Comparison of ENCODE assay signal across 9 cellular contexts in genomic region chr10:100744136-100744979, GRCh38. TPM values are rescaled to one million over a fixed set of nuclear protein-coding genes. Genes with fewer than 3 reads are reported as not detected.
DNase-seq lines count a peak whose midpoint lies in the region; ATAC-seq and TF ChIP-seq lines count a peak whose summit lies in the region.
"Had no signal": no experiment of that assay in that cellular context is flagged by ENCODE, and none has a peak within 500 bp of the region (broad histone marks: within the 10 kb centered on the region; RNA-seq: fewer than 3 reads in every experiment).

No MANE protein-coding gene starts in this region.

- H3K4me1 ChIP-seq in cardiac muscle cell (ENCODE audit: low read depth) (peaks cover 20% of the 10 kb centered on the region), right cardiac atrium (ENCODE audit: control insufficient read depth, insufficient read depth, low read length) (no peaks in the 10 kb centered on the region), PC-3 (ENCODE audit: insufficient read depth, low read length) (no peaks in the 10 kb centered on the region), stomach (peaks cover 56 to 87% (median 68%) of the 10 kb centered on the region in 4 donors)

- H3K79me2 ChIP-seq in PC-3 (ENCODE audit: low read length): no peaks in the 10 kb centered on the region

- CTCF ChIA-PET in PC-3 (lab: Charles Lee): no interaction called here

- H3K4me2 ChIP-seq in PC-3 (ENCODE audit: low read length): peak overlapping the region; percentile 65

- in situ Hi-C loops in brain microvascular endothelial cell (cut with HindIII; ENCODE audit: low pct_ligation_motif_present, low sequenced_read_pairs): no loop called here

- H3F3A ChIP-seq in PC-3 (ENCODE audit: low read length, unreplicated experiment): no peaks in the 10 kb centered on the region

- POLR2A ChIA-PET in PC-3 (lab: Charles Lee; ENCODE audit: unreplicated experiment): interaction anchor here (0.6 kb wide), 1 partner anchor 17 kb away, joined by 3 read pairs; no protein-coding TSS in a partner anchor

- ATAC-seq in right cardiac atrium: no peak
- ATAC-seq in PC-3: peak; percentile 33; the same call in 1 of the 2 replicates
- no peak for ATAC-seq in GM21423 (IDR thresholded peaks at IDR 0.05; ENCODE audit: unreplicated experiment)
- no peak for ATAC-seq in HG03097 (IDR thresholded peaks at IDR 0.05; ENCODE audit: low FRiP score, unreplicated experiment)

- H4K20me1 ChIP-seq in PC-3 (ENCODE audit: low read length): no peaks in the 10 kb centered on the region

- TF ChIP-seq POLR2A in stomach (IDR thresholded peaks at IDR 0.05): no peak

- DNase-seq in cardiac muscle cell (ENCODE audit: low read depth in 1 of 2, low spot score in 1 of 2): no peak
- no peak for DNase-seq in right cardiac atrium
- DNase-seq in PC-3: no peak
- DNase-seq in hepatic stellate cell (ENCODE audit: low spot score): peak; percentile 24
- no peak for DNase-seq in stomach
- DNase-seq in brain microvascular endothelial cell: no peak

- WGBS in right cardiac atrium: 1% methylated on average over 65 of the region's 65 CpGs
- WGBS in stomach, 5 donors: 2 to 4% (median 3%) methylated on average over 53 to 65 of the region's 65 CpGs

- intact Hi-C loops in right cardiac atrium (cut with DNase I): no loop called here
- intact Hi-C loops in PC-3 (cut with micrococcal nuclease): loop anchor here (10.0 kb wide), 1 partner anchor 130 kb away; no protein-coding TSS in a partner anchor
- intact Hi-C loops in stomach (cut with DNase I; ENCODE audit: low total_unique reads): no loop called here

- peak overlapping the region; percentile 28 for H3K4me3 ChIP-seq in cardiac muscle cell
- H3K4me3 ChIP-seq in right cardiac atrium (ENCODE audit: low read length): no peak overlapping the region
- peak overlapping the region; percentile 33; the same call in 1 of the 2 replicates for H3K4me3 ChIP-seq in PC-3 (ENCODE audit: low read length)
- peak overlapping the region; percentile 24 to 51 (median 36) for H3K4me3 ChIP-seq in stomach
- H3K4me3 ChIP-seq in brain microvascular endothelial cell (ENCODE audit: low read depth, low read length): no peak overlapping the region

- H3K36me3 ChIP-seq in cardiac muscle cell (no peaks in the 10 kb centered on the region), PC-3 (ENCODE audit: low read depth, low read length) (no peaks in the 10 kb centered on the region; the same call in 1 of the 2 replicates), stomach (no peaks in the 10 kb centered on the region), brain microvascular endothelial cell (replicated peaks) (no peaks in the 10 kb centered on the region)

- H3K27me3 ChIP-seq in cardiac muscle cell: peaks cover 100% of the 10 kb centered on the region
- H3K27me3 ChIP-seq in right cardiac atrium (ENCODE audit: control insufficient read depth, insufficient read depth): no peaks in the 10 kb centered on the region
- H3K27me3 ChIP-seq in PC-3 (ENCODE audit: low read length): peaks cover 97% of the 10 kb centered on the region
- H3K27me3 ChIP-seq in stomach: peaks cover 64 to 100% (median 100%) of the 10 kb centered on the region in 3 donors
- H3K27me3 ChIP-seq in brain microvascular endothelial cell (replicated peaks): peaks cover 90% of the 10 kb centered on the region

- no TSS peak for BruUV-seq in PC-3 (replicated peaks; lab: Mats Ljungman, UMichigan)

- H3K9ac ChIP-seq in PC-3 (ENCODE audit: low read length): no peak overlapping the region

- H3K9me2 ChIP-seq in PC-3 (replicated peaks; ENCODE audit: low read length): no peaks in the 10 kb centered on the region

- H2AFZ ChIP-seq in PC-3 (ENCODE audit: low read length): no peak overlapping the region; the same call in 1 of the 2 replicates

- H3K9me3 ChIP-seq in cardiac muscle cell (ENCODE audit: low read depth) (no peaks in the 10 kb centered on the region), right cardiac atrium (ENCODE audit: control insufficient read depth, low read length) (no peaks in the 10 kb centered on the region), PC-3 (ENCODE audit: low read length) (no peaks in the 10 kb centered on the region), stomach (no peaks in the 10 kb centered on the region)

- TF ChIP-seq EP300 in stomach (IDR thresholded peaks at IDR 0.05): no peak

- no peak for TF ChIP-seq CTCF in cardiac muscle cell (IDR thresholded peaks at IDR 0.05; ENCODE audit: low read depth, low read length)
- no peak for TF ChIP-seq CTCF in PC-3 (conservative IDR thresholded peaks at IDR 0.05; ENCODE audit: low read depth, low read length)
- no peak for TF ChIP-seq CTCF in stomach (IDR thresholded peaks at IDR 0.05)
- TF ChIP-seq CTCF in brain microvascular endothelial cell (IDR thresholded peaks at IDR 0.05; ENCODE audit: low read depth, low read length, missing control alignments): no peak

- H3K27ac ChIP-seq in cardiac muscle cell (no peak overlapping the region), right cardiac atrium (ENCODE audit: low read length) (no peak overlapping the region), PC-3 (ENCODE audit: low read length) (no peak overlapping the region), stomach (no peak overlapping the region), brain microvascular endothelial cell (no peak overlapping the region)

RNA-seq across cellular contexts. Expression of gene PAX2, which starts 1.0 kb away (rescaled TPM):
- total RNA-seq in cardiac muscle cell: not detected in 2 replicates
- polyA plus RNA-seq in cardiac muscle cell: not detected in 2 replicates
- total RNA-seq in right cardiac atrium: not detected
- not detected for polyA plus RNA-seq in right cardiac atrium
- total RNA-seq in PC-3 (2014; rRNA removed): not detected in 2 replicates
- not detected for total RNA-seq in stomach
- polyA plus RNA-seq in stomach: not detected
- total RNA-seq: HT1080 had no signal

Comparison
In these comparisons a context has a peak if more than half of its experiments do, and no peak if none do; other contexts are left out.
1. H3K4me3 ChIP-seq: peak in cardiac muscle cell (single experiment), PC-3 (single experiment) and stomach (4 of 4); none in right cardiac atrium (single experiment) and brain microvascular endothelial cell (single experiment).